ENCODE assay signal across 13 cellular contexts in genomic region chr4:127967141-127967775, GRCh38. TPM values are rescaled to one million over a fixed set of nuclear protein-coding genes. Genes with fewer than 3 reads are reported as not detected.
DNase-seq lines count a peak whose midpoint lies in the region; ATAC-seq, FAIRE-seq and TF ChIP-seq lines count a peak whose summit lies in the region.
"Had no signal": no experiment of that assay in that cellular context is flagged by ENCODE, and none has a peak within 500 bp of the region (broad histone marks: within the 10 kb centered on the region; RNA-seq: fewer than 3 reads in every experiment).

No MANE protein-coding gene starts in this region.

- ATAC-seq in activated naive CD4-positive, alpha-beta T cell treated with anti-CD3 and anti-CD28 coated beads, Interleukin-2, amount 50 U/mL, for 72 hours, result no peak
- no peak for ATAC-seq in GM18870 (IDR thresholded peaks at IDR 0.05; ENCODE audit: unreplicated experiment)

- H3K36me3 Mint-ChIP-seq in activated naive CD4-positive, alpha-beta T cell treated with anti-CD3 and anti-CD28 coated beads, Interleukin-2, amount 50 U/mL, for 72 hours, result peaks cover 13 to 18% of the 10 kb centered on the region in 2 donors

- no peak for TF ChIP-seq CTCF in epithelial cell of esophagus (IDR thresholded peaks at IDR 0.05; ENCODE audit: insufficient read depth, low read depth, low read length, missing control alignments)

- DNase-seq in activated naive CD4-positive, alpha-beta T cell treated with anti-CD3 and anti-CD28 coated beads, Interleukin-2, amount 50 U/mL, for 72 hours (ENCODE audit: low spot score in 2 of 2), result no peak
- DNase-seq in activated naive CD4-positive, alpha-beta T cell treated with anti-CD3 and anti-CD28 coated beads, Interleukin-2, amount 50 U/mL, for 16 hours, result no peak
- DNase-seq in SJCRH30 (peak; percentile 63 to 80), epithelial cell of esophagus (ENCODE audit: low read depth) (peak; percentile 16), small intestine (peak; percentile 7), NCI-H345 treated with DMSO at 0.1 percent for 48 hours (lab: John Stamatoyannopoulos, UW; ENCODE audit: unreplicated experiment) (no peak), occipital lobe (lab: John Stamatoyannopoulos, UW) (no peak)
- DNase-seq: anterior cingulate cortex, GM23248, Kasumi-1, midbrain, NCI-H226 had no signal

- WGBS in small intestine, 3 donors, result 72 to 98% (median 90%) methylated on average over 1 of the region's 1 CpG

- H3K36me3 ChIP-seq in SJCRH30 (no peaks in the 10 kb centered on the region), small intestine (ENCODE audit: control insufficient read depth in 2 of 2, insufficient read depth in 2 of 2, low read length in 2 of 2) (no peaks in the 10 kb centered on the region)

- H3K4me3 ChIP-seq in SJCRH30, result peak overlapping the region; percentile 53
- no peak overlapping the region for H3K4me3 ChIP-seq in epithelial cell of esophagus (ENCODE audit: low read length)
- peak overlapping the region in 1 of 2 donors; percentile 11 for H3K4me3 ChIP-seq in small intestine (ENCODE audit: low read depth in 1 of 2, low read length in 2 of 2)
- H3K4me3 ChIP-seq: GM23248 had no signal

- FAIRE-seq in small intestine (lab: Jason Lieb, UNC), result no peak

- H3K27ac Mint-ChIP-seq in activated naive CD4-positive, alpha-beta T cell treated with anti-CD3 and anti-CD28 coated beads, Interleukin-2, amount 50 U/mL, for 72 hours, result peak overlapping the region; percentile 64 to 65

- no peaks in the 10 kb centered on the region for H3K27me3 ChIP-seq in SJCRH30
- no peaks in the 10 kb centered on the region for H3K27me3 ChIP-seq in small intestine (ENCODE audit: control insufficient read depth in 2 of 2, insufficient read depth in 2 of 2, low read length in 2 of 2)

- H3K9me3 ChIP-seq in SJCRH30 (replicated peaks), result no peaks in the 10 kb centered on the region
- H3K9me3 ChIP-seq in small intestine (ENCODE audit: control insufficient read depth, low read depth), result no peaks in the 10 kb centered on the region

- H3K27ac ChIP-seq in SJCRH30, result peak overlapping the region; percentile 59
- H3K27ac ChIP-seq in small intestine (ENCODE audit: low read depth in 1 of 2, low read length in 1 of 2), result no peak overlapping the region
- H3K27ac ChIP-seq: GM23248 had no signal

- H3K9me3 Mint-ChIP-seq in activated naive CD4-positive, alpha-beta T cell treated with anti-CD3 and anti-CD28 coated beads, Interleukin-2, amount 50 U/mL, for 72 hours, result no peaks in the 10 kb centered on the region

- peaks cover 15% of the 10 kb centered on the region for H3K4me1 ChIP-seq in SJCRH30
- H3K4me1 ChIP-seq in small intestine (ENCODE audit: control insufficient read depth in 2 of 2, insufficient read depth in 1 of 2, low read depth in 1 of 2, low read length in 1 of 2), result peaks cover 2 to 4% of the 10 kb centered on the region in 2 donors

RNA-seq across cellular contexts. Expression of gene ABHD18, which starts 2.1 kb away (rescaled TPM):
- total RNA-seq in activated naive CD4-positive, alpha-beta T cell treated with anti-CD3 and anti-CD28 coated beads, Interleukin-2, amount 50 U/mL, for 72 hours, result 10 to 100 TPM; 22.7 to 28.7 TPM
- 3.1 and 3.6 TPM in 2 replicates for total RNA-seq in SJCRH30 (2014; rRNA removed; shearing (Covaris generic))
- 10 to 100 TPM in 1 of 3 donors, 1 to 10 TPM in 2; 5.8 to 11.9 (median 8.1) TPM for polyA plus RNA-seq in small intestine
- total RNA-seq in occipital lobe, result 24.3 TPM

RNA-seq across cellular contexts. Expression of gene MFSD8, which starts 2.3 kb away (rescaled TPM):
- 10 to 100 TPM; 16.8 to 21.2 TPM for total RNA-seq in activated naive CD4-positive, alpha-beta T cell treated with anti-CD3 and anti-CD28 coated beads, Interleukin-2, amount 50 U/mL, for 72 hours
- total RNA-seq in SJCRH30 (2014; rRNA removed; shearing (Covaris generic)), result 4.0 and 5.5 TPM in 2 replicates
- polyA plus RNA-seq in small intestine, result 10 to 100 TPM in 2 of 3 donors, 1 to 10 TPM in 1; 9.9 to 17.9 (median 13.5) TPM
- total RNA-seq in occipital lobe, result 82.7 TPM

Comparison
In these comparisons a context has a peak if more than half of its experiments do, and no peak if none do; other contexts are left out.
1. DNase-seq: peak in SJCRH30 (2 of 2), epithelial cell of esophagus (single experiment) and small intestine (single experiment); none in activated naive CD4-positive, alpha-beta T cell treated with anti-CD3 and anti-CD28 coated beads, Interleukin-2, amount 50 U/mL, for 72 hours (0 of 2), activated naive CD4-positive, alpha-beta T cell treated with anti-CD3 and anti-CD28 coated beads, Interleukin-2, amount 50 U/mL, for 16 hours (single experiment), NCI-H345 treated with DMSO at 0.1 percent for 48 hours (single experiment) and occipital lobe (single experiment).